In the genomic region with DNA sequence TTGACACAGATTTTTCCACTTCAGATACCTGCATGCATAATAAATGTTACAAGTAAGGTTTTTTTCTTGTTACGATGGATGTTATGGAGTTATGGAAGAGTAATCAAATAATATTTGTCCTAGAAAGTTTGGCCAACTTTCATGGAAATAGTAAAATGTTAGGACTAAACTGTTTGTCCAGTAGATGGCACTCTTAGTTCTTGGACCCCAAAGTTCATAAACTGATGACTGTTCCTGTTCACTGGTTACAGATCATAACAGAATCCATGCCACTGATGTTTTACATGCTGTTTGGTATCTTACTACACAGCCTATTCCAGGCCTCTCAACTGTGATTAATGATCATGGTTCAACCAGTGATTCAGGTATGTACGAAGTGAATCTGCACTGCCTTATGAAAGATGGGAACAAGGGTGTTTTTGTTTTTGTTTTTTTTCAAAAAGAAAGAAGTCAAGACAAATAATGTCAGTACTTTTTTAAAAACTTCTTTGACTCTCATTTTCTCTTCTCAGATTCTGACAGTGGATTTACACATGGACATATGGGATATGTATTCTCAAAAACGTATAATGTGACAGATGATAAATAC, we compare ENCODE assay signal across 7 cellular contexts. TPM values are rescaled to one million over a fixed set of nuclear protein-coding genes. Genes with fewer than 3 reads are reported as not detected.
A peak's percentile ranks its signal among the peaks of the same experiment; 100 is the strongest.
DNase-seq lines count a peak whose midpoint lies in the region; ATAC-seq and TF ChIP-seq lines count a peak whose summit lies in the region.

No MANE protein-coding gene starts in this region.

- H3K4me1 ChIP-seq in Loucy (ENCODE audit: insufficient read depth, low read length, poor library complexity, severe bottlenecking) (no peaks in the 10 kb centered on the region), transverse colon (no peaks in the 10 kb centered on the region)

- no peak overlapping the region for H3K4me3 Mint-ChIP-seq in activated naive CD4-positive, alpha-beta T cell treated with anti-CD3 and anti-CD28 coated beads, Interleukin-2, amount 10 ng/mL, durations not matched to agents 7 days and 5 days

- H3K9me2 ChIP-seq in Loucy (replicated peaks; ENCODE audit: low read depth, low read length), result no peaks in the 10 kb centered on the region

- H3K9me3 ChIP-seq in Loucy (ENCODE audit: insufficient read depth, low read depth, low read length), result no peaks in the 10 kb centered on the region
- no peaks in the 10 kb centered on the region for H3K9me3 ChIP-seq in transverse colon

- H3K9me3 Mint-ChIP-seq in activated naive CD4-positive, alpha-beta T cell treated with anti-CD3 and anti-CD28 coated beads, Interleukin-2, amount 10 ng/mL, durations not matched to agents 7 days and 5 days, result no peaks in the 10 kb centered on the region

- H3K36me3 ChIP-seq in Loucy (ENCODE audit: insufficient read depth, low read length) (no peaks in the 10 kb centered on the region), transverse colon (peaks cover 0 to 31% (median 6%) of the 10 kb centered on the region in 4 donors)

- no peak overlapping the region for H3K27ac ChIP-seq in transverse colon

- intact Hi-C loops in left ventricle myocardium superior (cut with micrococcal nuclease), result no loop called here
- intact Hi-C loops in transverse colon (cut with DNase I; ENCODE audit: low total_unique reads), result no loop called here

- H3K4me3 ChIP-seq in Loucy (ENCODE audit: low read length, poor library complexity, severe bottlenecking) (no peak overlapping the region), transverse colon (no peak overlapping the region)

- no peaks in the 10 kb centered on the region for H3F3A ChIP-seq in Loucy (ENCODE audit: low read depth)

- TF ChIP-seq CTCF in GM12872 (IDR thresholded peaks at IDR 0.05; ENCODE audit: insufficient read depth, low read depth, low read length) (peak; percentile 57), Loucy (conservative IDR thresholded peaks at IDR 0.05; ENCODE audit: low read length) (peak; percentile 77), transverse colon (IDR thresholded peaks at IDR 0.05) (peak; percentile 30 to 42 (median 35))

- in situ Hi-C loops in transverse colon (cut with MboI; ENCODE audit: low pct_ligation_motif_present in 1 of 4, low pct_unique_long_range_greater_than_20kb in 1 of 4, low sequenced_read_pairs in 3 of 4), result no loop called here

- 46 to 59% methylated on average over 3 of the region's 3 CpGs for WGBS in transverse colon (ENCODE audit: low coverage in 1 of 2), 2 donors

- no peak for TF ChIP-seq POLR2A in transverse colon (IDR thresholded peaks at IDR 0.05)

- CTCF ChIA-PET in activated naive CD4-positive, alpha-beta T cell treated with anti-CD3 and anti-CD28 coated beads, Interleukin-2, amount 10 ng/mL, durations not matched to agents 7 days and 5 days (lab: Charles Lee), result no interaction called here

- no peaks in the 10 kb centered on the region for H3K27me3 Mint-ChIP-seq in activated naive CD4-positive, alpha-beta T cell treated with anti-CD3 and anti-CD28 coated beads, Interleukin-2, amount 10 ng/mL, durations not matched to agents 7 days and 5 days

- H3K4me1 Mint-ChIP-seq in activated naive CD4-positive, alpha-beta T cell treated with anti-CD3 and anti-CD28 coated beads, Interleukin-2, amount 10 ng/mL, durations not matched to agents 7 days and 5 days, result no peaks in the 10 kb centered on the region

- no peak overlapping the region for H3K4me2 ChIP-seq in Loucy (ENCODE audit: low read depth, low read length, poor library complexity, severe bottlenecking)

- no peak overlapping the region for H3K9ac ChIP-seq in Loucy (ENCODE audit: low read depth, low read length, poor library complexity, severe bottlenecking)

- H3K27ac Mint-ChIP-seq in activated naive CD4-positive, alpha-beta T cell treated with anti-CD3 and anti-CD28 coated beads, Interleukin-2, amount 10 ng/mL, durations not matched to agents 7 days and 5 days, result no peak overlapping the region

- peak; percentile 64 for DNase-seq in SW480 (ENCODE audit: low spot score)
- no peak for DNase-seq in left ventricle myocardium superior
- DNase-seq in transverse colon, result no peak
- DNase-seq in activated CD4-positive, CD25-positive, alpha-beta regulatory T cell (lab: John Stamatoyannopoulos, UW), result no peak
- DNase-seq in activated naive CD4-positive, alpha-beta T cell treated with anti-CD3 and anti-CD28 coated beads, Interleukin-2, amount 10 ng/mL, durations not matched to agents 7 days and 5 days, result no peak

- H3K79me2 ChIP-seq in Loucy (ENCODE audit: insufficient read depth, low read length), result no peaks in the 10 kb centered on the region

- H2AFZ ChIP-seq in Loucy (ENCODE audit: low read length), result peak overlapping the region; percentile 62

- H3K36me3 Mint-ChIP-seq in activated naive CD4-positive, alpha-beta T cell treated with anti-CD3 and anti-CD28 coated beads, Interleukin-2, amount 10 ng/mL, durations not matched to agents 7 days and 5 days, result no peaks in the 10 kb centered on the region

- no peaks in the 10 kb centered on the region for H4K20me1 ChIP-seq in Loucy (ENCODE audit: insufficient read depth, low read length, poor library complexity, severe bottlenecking)

- no peak for TF ChIP-seq EP300 in transverse colon (IDR thresholded peaks at IDR 0.05; ENCODE audit: low read depth)

- H3K27me3 ChIP-seq in Loucy (ENCODE audit: insufficient read depth, low read length, poor library complexity, severe bottlenecking) (no peaks in the 10 kb centered on the region), transverse colon (no peaks in the 10 kb centered on the region)

- ATAC-seq in left ventricle myocardium superior, result peak; percentile 22

RNA-seq across cellular contexts. Expression of gene SLCO1C1, which starts 48.8 kb away (rescaled TPM):
- 0.84 TPM for total RNA-seq in left ventricle myocardium superior
- total RNA-seq in transverse colon, result 1 to 10 TPM in 2 of 4 donors, under 1 TPM in 1, not detected in 1; 0.79 to 5.2 (median 4.0) TPM
